11 cellular contexts compared by ENCODE assay signal in genomic region chr13:111658150-111659100, GRCh38.
DNase-seq lines count a peak whose midpoint lies in the region; ATAC-seq and FAIRE-seq lines count a peak whose summit lies in the region.
"Had no signal": no experiment of that assay in that cellular context is flagged by ENCODE, and none has a peak within 500 bp of the region (broad histone marks: within the 10 kb centered on the region; RNA-seq: fewer than 3 reads in every experiment).

No MANE protein-coding gene starts in this region.

- no peak for FAIRE-seq in urothelium cell line (lab: Jason Lieb, UNC)

- DNase-seq in Ammon's horn (ENCODE audit: low spot score) (peak; percentile 83), NCI-H128 (lab: John Stamatoyannopoulos, UW; ENCODE audit: unreplicated experiment) (peak; percentile 60), amygdala (lab: John Stamatoyannopoulos, UW) (peak in 40 of 56 donors; percentile 8 to 70 (median 35)), left lobe of liver (ENCODE audit: low spot score) (no peak), urothelium cell line (ENCODE audit: low spot score) (no peak), DMS114 treated with DMSO at 0.1 percent for 48 hours (lab: John Stamatoyannopoulos, UW; ENCODE audit: unreplicated experiment) (no peak)
- DNase-seq in activated CD4-positive, alpha-beta T cell treated with anti-CD3 and anti-CD28 coated beads, Interleukin-2, amount 50 U/mL, for 1 hour, result no peak
- DNase-seq: activated T-cell treated with anti-CD3 and anti-CD28 coated beads, Interleukin-2, amount 50 U/mL, for 1 hour; HCEC 1CT; RPMI8226 had no signal

- ATAC-seq in left lobe of liver (peak; percentile 31), GM21515 (IDR thresholded peaks at IDR 0.05; ENCODE audit: unreplicated experiment) (no peak)

Comparison
In these comparisons a context has a peak if more than half of its experiments do, and no peak if none do; other contexts are left out.
1. DNase-seq: peak in Ammon's horn (single experiment), NCI-H128 (single experiment) and amygdala (40 of 56); none in left lobe of liver (single experiment), activated CD4-positive, alpha-beta T cell treated with anti-CD3 and anti-CD28 coated beads, Interleukin-2, amount 50 U/mL, for 1 hour (single experiment), urothelium cell line (single experiment) and DMS114 treated with DMSO at 0.1 percent for 48 hours (single experiment).